21 cellular contexts compared by ENCODE assay signal in the genomic region with DNA sequence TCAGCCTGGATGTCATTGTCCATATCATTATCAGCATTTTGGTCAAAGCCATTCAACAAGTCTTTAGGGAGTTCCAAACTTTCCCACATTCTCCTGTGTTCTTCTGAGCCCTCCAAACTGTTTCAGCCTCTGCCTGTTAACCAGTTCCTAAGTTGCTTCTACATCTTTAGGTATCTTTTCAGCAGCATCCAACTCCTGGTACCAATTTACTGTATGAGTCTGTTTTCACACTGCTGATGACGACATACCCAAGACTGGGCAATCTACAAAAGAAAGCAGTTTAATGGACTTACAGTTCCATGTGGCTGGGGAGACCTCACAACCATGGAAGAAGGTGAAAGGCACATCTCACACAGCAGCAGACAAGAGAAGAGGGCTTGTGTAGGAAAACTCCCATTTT.
DNase-seq lines count a peak whose midpoint lies in the region; ATAC-seq, FAIRE-seq and TF ChIP-seq lines count a peak whose summit lies in the region.
"Had no signal": no experiment of that assay in that cellular context is flagged by ENCODE, and none has a peak within 500 bp of the region (broad histone marks: within the 10 kb centered on the region; RNA-seq: fewer than 3 reads in every experiment).

No MANE protein-coding gene starts in this region.

- no peak for DNase-seq in A549 (ENCODE audit: low read depth in 1 of 2, low spot score in 1 of 2)
- DNase-seq in Calu3, result no peak
- no peak for DNase-seq in HTR-8/SVneo (ENCODE audit: insufficient read length, low spot score)
- no peak for DNase-seq in endothelial cell (ENCODE audit: low spot score)
- DNase-seq in mesenteric fat pad (ENCODE audit: low spot score), result no peak
- no peak for DNase-seq in heart right ventricle
- no peak for DNase-seq in NCI-H187 (lab: John Stamatoyannopoulos, UW)
- DNase-seq in DMS153 (lab: John Stamatoyannopoulos, UW), result no peak
- DNase-seq: 8988T; AML-193; Caco-2; CD4-positive, alpha-beta T cell; CD8-positive, alpha-beta T cell; DMS 273 treated with DMSO at 0.1 percent for 48 hours; DMS79 treated with DMSO at 0.1 percent for 48 hours; GF-D8 had no signal

- POLR2A ChIA-PET in A549 (lab: Yijun Ruan, JAX), result no interaction called here

- no peak overlapping the region for H3K4me3 Mint-ChIP-seq in Calu3 (ENCODE audit: low read depth, unreplicated experiment)
- peak overlapping the region; percentile 74 for H3K4me3 Mint-ChIP-seq in endothelial cell (ENCODE audit: unreplicated experiment)
- H3K4me3 Mint-ChIP-seq: B cell; CD4-positive, alpha-beta T cell; CD8-positive, alpha-beta T cell had no signal

- TF ChIP-seq EP300 in A549 (IDR thresholded peaks at IDR 0.05), result no peak

- H3K4me3 ChIP-seq in A549 (no peak overlapping the region), heart right ventricle (no peak overlapping the region)
- H3K4me3 ChIP-seq: BLaER1 treated with 17β-estradiol and CSF1 and Interleukin-3, amounts not matched to agents 10 nM and 100 nM had no signal

- H3K27me3 Mint-ChIP-seq in Calu3 (ENCODE audit: unreplicated experiment), result no peaks in the 10 kb centered on the region
- peaks cover 1% of the 10 kb centered on the region for H3K27me3 Mint-ChIP-seq in endothelial cell (ENCODE audit: unreplicated experiment)
- H3K27me3 Mint-ChIP-seq: B cell; CD4-positive, alpha-beta T cell had no signal

- FAIRE-seq in A549 (lab: Jason Lieb, UNC) (no peak), HTR-8/SVneo (lab: Jason Lieb, UNC) (peak; percentile 20)
- FAIRE-seq: GM12891, GM19239 had no signal

- H3K36me3 ChIP-seq in heart right ventricle, result peaks cover 0 to 6% (median 0%) of the 10 kb centered on the region in 9 donors
- H3K36me3 ChIP-seq: BLaER1 treated with 17β-estradiol and CSF1 and Interleukin-3, amounts not matched to agents 10 nM and 100 nM had no signal

- 100% methylated on average over 1 of the region's 1 CpG for WGBS in A549 (ENCODE audit: missing lambda C conversion rate)
- 97 to 100% methylated on average over 1 of the region's 1 CpG for WGBS in heart right ventricle, 2 donors

- no peak for ATAC-seq in A549
- no peak for ATAC-seq in heart right ventricle
- ATAC-seq: CD8-positive, alpha-beta T cell had no signal

- H3K27ac Mint-ChIP-seq in Calu3 (ENCODE audit: unreplicated experiment) (peak overlapping the region; percentile 34), endothelial cell (ENCODE audit: unreplicated experiment) (no peak overlapping the region)
- H3K27ac Mint-ChIP-seq: B cell; CD4-positive, alpha-beta T cell; CD8-positive, alpha-beta T cell had no signal

- no peak overlapping the region for H3K27ac ChIP-seq in A549
- H3K27ac ChIP-seq in heart right ventricle, result no peak overlapping the region
- H3K27ac ChIP-seq: BLaER1 treated with 17β-estradiol and CSF1 and Interleukin-3, amounts not matched to agents 10 nM and 100 nM; C4-2B had no signal

- H3K36me3 Mint-ChIP-seq in Calu3 (ENCODE audit: insufficient read depth, unreplicated experiment) (peaks cover 51% of the 10 kb centered on the region), endothelial cell (ENCODE audit: low read depth, unreplicated experiment) (peaks cover 22% of the 10 kb centered on the region)
- H3K36me3 Mint-ChIP-seq: CD8-positive, alpha-beta T cell had no signal

- CTCF ChIA-PET in A549 (lab: Yijun Ruan, JAX) (no interaction called here), Calu3 (lab: Charles Lee) (no interaction called here)

- intact Hi-C loops in Calu3 (cut with micrococcal nuclease; ENCODE audit: unreplicated experiment), result no loop called here
- intact Hi-C loops in heart right ventricle (cut with DNase I), result no loop called here

- no peak for TF ChIP-seq POLR2A in A549 (IDR thresholded peaks at IDR 0.05; ENCODE audit: low read length)

- H3K27me3 ChIP-seq in heart right ventricle, result no peaks in the 10 kb centered on the region
- H3K27me3 ChIP-seq: BLaER1 treated with 17β-estradiol and CSF1 and Interleukin-3, amounts not matched to agents 10 nM and 100 nM had no signal

- H3K9me3 ChIP-seq in A549 (peaks cover 27% of the 10 kb centered on the region), heart right ventricle (peaks cover 0 to 20% (median 4%) of the 10 kb centered on the region in 11 donors)

- BruUV-seq in Calu3 (replicated peaks; lab: Mats Ljungman, UMichigan), result no TSS peak

- H3K4me1 Mint-ChIP-seq in Calu3 (ENCODE audit: low read depth, unreplicated experiment), result peaks cover 34% of the 10 kb centered on the region
- H3K4me1 Mint-ChIP-seq in endothelial cell (ENCODE audit: unreplicated experiment), result no peaks in the 10 kb centered on the region
- H3K4me1 Mint-ChIP-seq: B cell had no signal

- H3K9me3 Mint-ChIP-seq in Calu3 (ENCODE audit: low read depth, unreplicated experiment), result peaks cover 9% of the 10 kb centered on the region
- peaks cover 17% of the 10 kb centered on the region for H3K9me3 Mint-ChIP-seq in endothelial cell (ENCODE audit: unreplicated experiment)
- H3K9me3 Mint-ChIP-seq: CD4-positive, alpha-beta T cell had no signal

- TF ChIP-seq RAD21 in A549 (conservative IDR thresholded peaks at IDR 0.05 in 1 of 2, IDR thresholded peaks at IDR 0.05 in 1 of 2), result no peak

- H3K4me1 ChIP-seq in A549 (peaks cover 14% of the 10 kb centered on the region), heart right ventricle (peaks cover 0 to 17% (median 9%) of the 10 kb centered on the region in 9 donors)
- H3K4me1 ChIP-seq: BLaER1 treated with 17β-estradiol and CSF1 and Interleukin-3, amounts not matched to agents 10 nM and 100 nM had no signal

- H3K4me2 ChIP-seq in A549, result no peak overlapping the region
- H3K4me2 ChIP-seq: BLaER1 treated with 17β-estradiol and CSF1 and Interleukin-3, amounts not matched to agents 10 nM and 100 nM had no signal

- TF ChIP-seq CTCF in A549 (IDR thresholded peaks at IDR 0.05) (no peak), Calu3 (IDR thresholded peaks at IDR 0.05; ENCODE audit: unreplicated experiment) (no peak), endothelial cell (IDR thresholded peaks at IDR 0.05; ENCODE audit: unreplicated experiment) (no peak), heart right ventricle (IDR thresholded peaks at IDR 0.05) (no peak)

TF ChIP-seq in A549, 52 proteins besides CTCF, POLR2A, EP300 and RAD21:
- TF ChIP-seq HOXB5 (CRISPR knock-in tag; IDR thresholded peaks at IDR 0.05) (no peak), FOXS1 (CRISPR knock-in tag; IDR thresholded peaks at IDR 0.05) (no peak), KDM1A (IDR thresholded peaks at IDR 0.05; ENCODE audit: low read depth) (peak; percentile 52; the same call in 1 of the 2 replicates)
